32 cellular contexts compared by ENCODE assay signal in genomic region chr20:60036346-60037119, GRCh38.
A peak's percentile ranks its signal among the peaks of the same experiment; 100 is the strongest.
DNase-seq lines count a peak whose midpoint lies in the region; ATAC-seq and TF ChIP-seq lines count a peak whose summit lies in the region.
"Had no signal": no experiment of that assay in that cellular context is flagged by ENCODE, and none has a peak within 500 bp of the region (broad histone marks: within the 10 kb centered on the region; RNA-seq: fewer than 3 reads in every experiment).

No MANE protein-coding gene starts in this region.

- ATAC-seq in HG02840 (IDR thresholded peaks at IDR 0.05; ENCODE audit: low FRiP score, unreplicated experiment): no peak
- no peak for ATAC-seq in HG02938 (IDR thresholded peaks at IDR 0.05; ENCODE audit: unreplicated experiment)
- ATAC-seq: body of pancreas; gastroesophageal sphincter; K562; Panc1; stimulated activated naive CD8-positive, alpha-beta T cell treated with anti-CD3 and anti-CD28 coated beads, Interleukin-15, amount 100 ng/mL, for 72 hours had no signal

- H3K23ac ChIP-seq in mesenchymal stem cell (ENCODE audit: low read length in 2 of 2): no peak overlapping the region

- H3K4ac ChIP-seq in mesenchymal stem cell (ENCODE audit: low read depth in 1 of 2, low read length in 2 of 2): no peak overlapping the region

- H2BK120ac ChIP-seq in mesenchymal stem cell (ENCODE audit: low read depth, low read length): no peak overlapping the region

- H3K9me2 ChIP-seq in MM.1S (replicated peaks; ENCODE audit: insufficient read depth, low read length): no peaks in the 10 kb centered on the region

- H3K4me1 ChIP-seq in mesenchymal stem cell (ENCODE audit: control insufficient read depth, insufficient read depth, low read depth, low read length) (peaks cover 15% of the 10 kb centered on the region), MM.1S (ENCODE audit: low read length) (no peaks in the 10 kb centered on the region)
- H3K4me1 ChIP-seq: body of pancreas, HAP-1, uterus had no signal

- H2AFZ ChIP-seq in mesenchymal stem cell (ENCODE audit: low read depth, low read length) (no peak overlapping the region), MM.1S (ENCODE audit: low read length) (no peak overlapping the region)

- H4K20me1 ChIP-seq in MM.1S (ENCODE audit: insufficient read depth, low read length): no peaks in the 10 kb centered on the region

- H2BK15ac ChIP-seq in mesenchymal stem cell (ENCODE audit: low read depth, poor library complexity, severe bottlenecking): no peak overlapping the region

- H4K8ac ChIP-seq in mesenchymal stem cell (ENCODE audit: low read length): no peak overlapping the region

- no peaks in the 10 kb centered on the region for H3F3A ChIP-seq in MM.1S (ENCODE audit: insufficient read depth, low read length)

- H2BK12ac ChIP-seq in mesenchymal stem cell (ENCODE audit: low read length in 2 of 2): no peak overlapping the region

- H2BK5ac ChIP-seq in mesenchymal stem cell (ENCODE audit: low read depth, low read length, poor library complexity, severe bottlenecking): no peak overlapping the region

- 93% methylated on average over 7 of the region's 9 CpGs for WGBS in mesenchymal stem cell

- H3K79me2 ChIP-seq in MM.1S (ENCODE audit: low read length): no peaks in the 10 kb centered on the region

- H3K27ac ChIP-seq in mesenchymal stem cell (ENCODE audit: low read length, poor library complexity, severe bottlenecking) (no peak overlapping the region), MM.1S (ENCODE audit: low read length) (no peak overlapping the region)
- H3K27ac ChIP-seq: body of pancreas, gastroesophageal sphincter, uterus, WERI-Rb-1 had no signal

- H2AK5ac ChIP-seq in mesenchymal stem cell (ENCODE audit: low read length, severe bottlenecking): peak overlapping the region; percentile 29

- peak; percentile 18 for DNase-seq in NCI-H1092 (lab: John Stamatoyannopoulos, UW)
- DNase-seq in NCI-H1092 treated with DMSO at 0.1 percent for 48 hours (lab: John Stamatoyannopoulos, UW): no peak
- DNase-seq in COLO668 (lab: John Stamatoyannopoulos, UW; ENCODE audit: unreplicated experiment): peak; percentile 40
- DNase-seq in NCI-H2196 (lab: John Stamatoyannopoulos, UW; ENCODE audit: unreplicated experiment): peak; percentile 67
- no peak for DNase-seq in mesenchymal stem cell
- DNase-seq in MM.1S: no peak
- DNase-seq: activated CD4-positive, alpha-beta T cell treated with anti-CD3 and anti-CD28 coated beads, Interleukin-2, amount 10 ng/mL, durations not matched to agents 24 days and 14 days; activated gamma-delta T cell treated with Interleukin-2 at 50 U/mL for 16 hours; activated T-cell treated with anti-CD3 and anti-CD28 coated beads, Interleukin-2, amount 50 U/mL, for 24 hours; AML-193; body of pancreas; CD8-positive, alpha-beta memory T cell; cerebellar nuclear complex; hypothalamus; immature natural killer cell; left ventricle myocardium inferior; naive B cell; NCI-H1930; SHP77 treated with DMSO at 0.1 percent for 48 hours; small intestine; stimulated activated CD4-positive, alpha-beta T cell treated with anti-CD3 and anti-CD28 coated beads, Interleukin-1b, Interleukin-23, amount 100 ng/mL, for 48 hours; stimulated activated CD8-positive, alpha-beta memory T cell treated with anti-CD3 and anti-CD28 coated beads, Interleukin-4, amount 100 ng/mL, for 48 hours; stimulated activated naive CD8-positive, alpha-beta T cell treated with anti-CD3 and anti-CD28 coated beads, Interleukin-15, amount 100 ng/mL, for 72 hours; T-helper 9 cell; uterus; WERI-Rb-1 had no signal

- H3K4me2 ChIP-seq in mesenchymal stem cell (ENCODE audit: low read length, poor library complexity, severe bottlenecking) (no peak overlapping the region), MM.1S (ENCODE audit: low read depth, low read length) (no peak overlapping the region)

- no peaks in the 10 kb centered on the region for H3K79me1 ChIP-seq in mesenchymal stem cell (replicated peaks; ENCODE audit: low read length, poor library complexity, severe bottlenecking)

- peaks cover 0 to 42% of the 10 kb centered on the region in 2 experiments for H3K27me3 ChIP-seq in mesenchymal stem cell (ENCODE audit: control insufficient read depth in 1 of 2, insufficient read depth in 1 of 2, low read length in 2 of 2)
- H3K27me3 ChIP-seq in MM.1S (replicated peaks; ENCODE audit: insufficient read depth, low read length): no peaks in the 10 kb centered on the region
- H3K27me3 ChIP-seq: body of pancreas, uterus had no signal

- H3K4me3 ChIP-seq in mesenchymal stem cell (ENCODE audit: insufficient read depth in 1 of 2, low read depth in 1 of 2, low read length in 2 of 2): no peak overlapping the region
- H3K4me3 ChIP-seq in MM.1S (ENCODE audit: low read length): no peak overlapping the region
- H3K4me3 ChIP-seq: body of pancreas, gastroesophageal sphincter, HAP-1, K562, uterus had no signal

- H3K9me3 ChIP-seq in mesenchymal stem cell (ENCODE audit: control insufficient read depth, low read length) (no peaks in the 10 kb centered on the region), MM.1S (replicated peaks; ENCODE audit: insufficient read depth, low read length) (no peaks in the 10 kb centered on the region)
- H3K9me3 ChIP-seq: body of pancreas, gastroesophageal sphincter, HAP-1, left ventricle myocardium inferior, uterus had no signal

- H3K9ac ChIP-seq in mesenchymal stem cell (ENCODE audit: low read length) (no peak overlapping the region), MM.1S (ENCODE audit: low read length) (no peak overlapping the region)

- no peak for TF ChIP-seq CTCF in MM.1S (IDR thresholded peaks at IDR 0.05; ENCODE audit: low read length)

- no peak overlapping the region for H3K18ac ChIP-seq in mesenchymal stem cell (ENCODE audit: low read depth in 1 of 2, low read length in 2 of 2)

- no peak overlapping the region for H4K91ac ChIP-seq in mesenchymal stem cell (ENCODE audit: low read length)

- no peaks in the 10 kb centered on the region for H3K36me3 ChIP-seq in mesenchymal stem cell (ENCODE audit: control insufficient read depth in 1 of 2, insufficient read depth in 2 of 2, low read depth in 1 of 2, low read length in 2 of 2)
- H3K36me3 ChIP-seq in MM.1S (replicated peaks; ENCODE audit: insufficient read depth, low read length): no peaks in the 10 kb centered on the region
- H3K36me3 ChIP-seq: gastroesophageal sphincter, HAP-1, left ventricle myocardium inferior, uterus, WERI-Rb-1 had no signal

- no peak overlapping the region for H3K14ac ChIP-seq in mesenchymal stem cell (ENCODE audit: low read length in 2 of 2)

Comparison
In these comparisons a context has a peak if more than half of its experiments do, and no peak if none do; other contexts are left out.
1. DNase-seq: peak in NCI-H1092 (single experiment), COLO668 (single experiment) and NCI-H2196 (single experiment); none in NCI-H1092 treated with DMSO at 0.1 percent for 48 hours (single experiment), mesenchymal stem cell (single experiment) and MM.1S (single experiment).